17 cellular contexts compared by ENCODE assay signal in the genomic region with DNA sequence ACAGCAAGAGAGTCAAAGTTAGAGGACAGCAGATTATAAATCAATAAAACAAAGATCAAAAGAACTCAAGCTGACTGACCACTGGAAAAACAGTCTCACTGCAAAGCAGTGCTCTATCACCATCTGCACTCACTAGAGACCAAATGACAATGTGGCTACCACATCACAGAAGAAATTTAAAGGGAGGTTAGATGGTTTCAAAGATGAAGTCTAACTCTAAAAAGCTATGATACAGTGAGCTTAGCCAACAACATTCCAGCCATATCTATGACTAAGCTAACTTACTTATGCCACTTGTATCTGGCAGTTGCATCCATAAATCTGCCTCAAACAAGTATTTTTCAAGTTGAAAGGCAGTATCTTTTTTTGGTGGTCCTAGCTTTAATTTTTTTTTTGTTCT.
DNase-seq lines count a peak whose midpoint lies in the region; TF ChIP-seq lines count a peak whose summit lies in the region.
"Had no signal": no experiment of that assay in that cellular context is flagged by ENCODE, and none has a peak within 500 bp of the region (broad histone marks: within the 10 kb centered on the region; RNA-seq: fewer than 3 reads in every experiment).

No MANE protein-coding gene starts in this region.

- no peaks in the 10 kb centered on the region for H3K79me2 ChIP-seq in mesendoderm (ENCODE audit: control insufficient read depth, insufficient read depth, low read length)
- H3K79me2 ChIP-seq in PC-9 (ENCODE audit: low read depth), result no peaks in the 10 kb centered on the region

- intact Hi-C loops in activated T-helper 1 cell treated with anti-CD3 and anti-CD28 coated beads, Interleukin-12 subunit alpha, Interleukin-12 subunit beta, Interleukin-2, Interleukin-4 antibody, amounts not matched to agents 30 ng/mL and 10 ng/mL and 1 ng/mL, durations not matched to agents 14 hours and 24 hours and 36 hours (cut with micrococcal nuclease), result no loop called here
- intact Hi-C loops in PC-9 (cut with micrococcal nuclease; ENCODE audit: unreplicated experiment), result no loop called here

- H3K18ac ChIP-seq in mesendoderm (ENCODE audit: low read length), result no peak overlapping the region

- no peaks in the 10 kb centered on the region for H3K9me2 ChIP-seq in PC-9 (ENCODE audit: insufficient read depth)

- H2BK15ac ChIP-seq in mesendoderm (replicated peaks; ENCODE audit: low read depth), result no peak overlapping the region

- no peak overlapping the region for H2BK120ac ChIP-seq in mesendoderm (ENCODE audit: low read depth, low read length)

- H3K4me3 ChIP-seq in AG10803 (ENCODE audit: low read length) (no peak overlapping the region), mesodermal cell (ENCODE audit: extremely low read depth, insufficient read depth, low read length, poor library complexity, severe bottlenecking) (no peak overlapping the region), mesendoderm (ENCODE audit: low read length) (no peak overlapping the region), PC-9 (no peak overlapping the region)
- H3K4me3 ChIP-seq: lung, right atrium auricular region, tibial artery had no signal

- H3K27me3 ChIP-seq in mesendoderm (ENCODE audit: insufficient read depth, low read length, poor library complexity), result no peaks in the 10 kb centered on the region
- H3K27me3 ChIP-seq in PC-9 (ENCODE audit: insufficient read depth, low read depth), result no peaks in the 10 kb centered on the region
- H3K27me3 ChIP-seq: right atrium auricular region, tibial artery had no signal

- no peak overlapping the region for H2BK5ac ChIP-seq in mesendoderm (ENCODE audit: low read length)

- H3K4me2 ChIP-seq in mesendoderm (ENCODE audit: low read length), result no peak overlapping the region
- no peak overlapping the region for H3K4me2 ChIP-seq in PC-9

- POLR2A ChIA-PET in PC-9 (lab: Charles Lee; ENCODE audit: unreplicated experiment), result interaction anchor here (0.5 kb wide), 1 partner anchor 380 kb away, joined by 3 read pairs; no protein-coding TSS in a partner anchor

- H3K4me1 ChIP-seq in mesodermal cell (ENCODE audit: control insufficient read depth, insufficient read depth, low read length, poor library complexity, severe bottlenecking), result peaks cover 43% of the 10 kb centered on the region
- no peaks in the 10 kb centered on the region for H3K4me1 ChIP-seq in mesendoderm (ENCODE audit: control insufficient read depth, low read depth, low read length)
- peaks cover 27% of the 10 kb centered on the region for H3K4me1 ChIP-seq in PC-9 (replicated peaks; ENCODE audit: insufficient read depth)

- no peaks in the 10 kb centered on the region for H3K9me3 Mint-ChIP-seq in activated T-helper 1 cell treated with anti-CD3 and anti-CD28 coated beads, Interleukin-12 subunit alpha, Interleukin-12 subunit beta, Interleukin-2, Interleukin-4 antibody, amounts not matched to agents 30 ng/mL and 10 ng/mL and 1 ng/mL, durations not matched to agents 14 hours and 24 hours and 36 hours
- H3K9me3 Mint-ChIP-seq: activated T-cell treated with anti-CD3 and anti-CD28 coated beads, Interleukin-2, amount 50 U/mL, for 4 hours had no signal

- no TSS peak for BruUV-seq in PC-9 (replicated peaks; lab: Mats Ljungman, UMichigan)

- H3K27ac ChIP-seq in mesodermal cell (ENCODE audit: low read depth, low read length, severe bottlenecking), result peak overlapping the region; percentile 54
- no peak overlapping the region for H3K27ac ChIP-seq in mesendoderm (ENCODE audit: low read depth, low read length)
- H3K27ac ChIP-seq in PC-9, result no peak overlapping the region
- H3K27ac ChIP-seq: right atrium auricular region, tibial artery had no signal

- no peak for TF ChIP-seq CTCF in AG10803 (conservative IDR thresholded peaks at IDR 0.05; ENCODE audit: low read length)
- TF ChIP-seq CTCF in PC-9 (conservative IDR thresholded peaks at IDR 0.05), result no peak

- peaks cover 9% of the 10 kb centered on the region for H3K36me3 Mint-ChIP-seq in activated T-helper 1 cell treated with anti-CD3 and anti-CD28 coated beads, Interleukin-12 subunit alpha, Interleukin-12 subunit beta, Interleukin-2, Interleukin-4 antibody, amounts not matched to agents 30 ng/mL and 10 ng/mL and 1 ng/mL, durations not matched to agents 14 hours and 24 hours and 36 hours (ENCODE audit: low read depth)

- no peak overlapping the region for H3K9ac ChIP-seq in mesendoderm (ENCODE audit: low read length)

- no peak overlapping the region for H2AK5ac ChIP-seq in mesendoderm (ENCODE audit: low read length)

- H3K27ac Mint-ChIP-seq in activated T-helper 1 cell treated with anti-CD3 and anti-CD28 coated beads, Interleukin-12 subunit alpha, Interleukin-12 subunit beta, Interleukin-2, Interleukin-4 antibody, amounts not matched to agents 30 ng/mL and 10 ng/mL and 1 ng/mL, durations not matched to agents 14 hours and 24 hours and 36 hours, result no peak overlapping the region

- peaks cover 5% of the 10 kb centered on the region for H3K27me3 Mint-ChIP-seq in activated T-helper 1 cell treated with anti-CD3 and anti-CD28 coated beads, Interleukin-12 subunit alpha, Interleukin-12 subunit beta, Interleukin-2, Interleukin-4 antibody, amounts not matched to agents 30 ng/mL and 10 ng/mL and 1 ng/mL, durations not matched to agents 14 hours and 24 hours and 36 hours (ENCODE audit: insufficient read depth)

- no peak overlapping the region for H3K4ac ChIP-seq in mesendoderm (ENCODE audit: low read depth, low read length)

- no peaks in the 10 kb centered on the region for H4K20me1 ChIP-seq in PC-9 (ENCODE audit: insufficient read depth)

- no peaks in the 10 kb centered on the region for H3K36me3 ChIP-seq in mesodermal cell (ENCODE audit: control insufficient read depth, insufficient read depth, low read length)
- no peaks in the 10 kb centered on the region for H3K36me3 ChIP-seq in mesendoderm (ENCODE audit: control insufficient read depth, insufficient read depth, low read length)
- no peaks in the 10 kb centered on the region for H3K36me3 ChIP-seq in PC-9 (ENCODE audit: low read depth)
- H3K36me3 ChIP-seq: right atrium auricular region, tibial artery had no signal

- no peak overlapping the region for H3K4me3 Mint-ChIP-seq in activated T-helper 1 cell treated with anti-CD3 and anti-CD28 coated beads, Interleukin-12 subunit alpha, Interleukin-12 subunit beta, Interleukin-2, Interleukin-4 antibody, amounts not matched to agents 30 ng/mL and 10 ng/mL and 1 ng/mL, durations not matched to agents 14 hours and 24 hours and 36 hours
- H3K4me3 Mint-ChIP-seq: activated T-cell treated with anti-CD3 and anti-CD28 coated beads, Interleukin-2, amount 50 U/mL, for 4 hours had no signal

- no peak overlapping the region for H2AFZ ChIP-seq in PC-9

- H4K8ac ChIP-seq in mesendoderm (ENCODE audit: low read depth, low read length), result no peak overlapping the region

- peak; percentile 76 for DNase-seq in AG10803 (ENCODE audit: low read depth)
- peak; percentile 84 for DNase-seq in M059J (ENCODE audit: low read depth)
- peak; percentile 59 for DNase-seq in dedifferentiated amniotic fluid mesenchymal stem cell (ENCODE audit: extremely low spot score)
- no peak for DNase-seq in activated T-helper 1 cell treated with anti-CD3 and anti-CD28 coated beads, Interleukin-12 subunit alpha, Interleukin-12 subunit beta, Interleukin-2, Interleukin-4 antibody, amounts not matched to agents 30 ng/mL and 10 ng/mL and 1 ng/mL, durations not matched to agents 14 hours and 24 hours and 36 hours (ENCODE audit: low spot score)
- no peak for DNase-seq in mesendoderm
- no peak for DNase-seq in NCI-H2107 treated with DMSO at 0.1 percent for 48 hours (lab: John Stamatoyannopoulos, UW; ENCODE audit: unreplicated experiment)
- DNase-seq in PC-9, result no peak
- DNase-seq: activated CD4-positive, alpha-beta T cell treated with anti-CD3 and anti-CD28 coated beads, Interleukin-2, amount 50 U/mL, for 4 hours; activated T-cell treated with anti-CD3 and anti-CD28 coated beads, Interleukin-2, amount 50 U/mL, for 4 hours; dermis blood vessel endothelial cell; H7; NCI-H2227 treated with DMSO at 0.1 percent for 48 hours; NK-92 treated with Interleukin-12 subunit alpha and Interleukin-12 subunit beta, amount 100 ng/mL, for 24 hours; tibial artery had no signal

- H4K5ac ChIP-seq in mesendoderm (ENCODE audit: low read length), result no peak overlapping the region

- H3K56ac ChIP-seq in mesendoderm (ENCODE audit: low read length), result no peak overlapping the region

- H3K79me1 ChIP-seq in mesendoderm (ENCODE audit: low read length), result no peaks in the 10 kb centered on the region

- H3F3A ChIP-seq in PC-9 (ENCODE audit: insufficient read depth, low read depth), result peaks cover 11% of the 10 kb centered on the region; the same call in 1 of the 2 replicates

- CTCF ChIA-PET in PC-9 (lab: Charles Lee), result no interaction called here

- no peaks in the 10 kb centered on the region for H3K9me3 ChIP-seq in mesodermal cell (ENCODE audit: control insufficient read depth, low read length)
- no peaks in the 10 kb centered on the region for H3K9me3 ChIP-seq in PC-9 (ENCODE audit: insufficient read depth, low read depth)
- H3K9me3 ChIP-seq: right atrium auricular region, tibial artery had no signal

- H3K23ac ChIP-seq in mesendoderm (ENCODE audit: low read length), result no peak overlapping the region

- H3K4me1 Mint-ChIP-seq in activated T-helper 1 cell treated with anti-CD3 and anti-CD28 coated beads, Interleukin-12 subunit alpha, Interleukin-12 subunit beta, Interleukin-2, Interleukin-4 antibody, amounts not matched to agents 30 ng/mL and 10 ng/mL and 1 ng/mL, durations not matched to agents 14 hours and 24 hours and 36 hours (ENCODE audit: low read depth), result no peaks in the 10 kb centered on the region

Comparison
In these comparisons a context has a peak if more than half of its experiments do, and no peak if none do; other contexts are left out.
1. DNase-seq: peak in AG10803 (single experiment), M059J (single experiment) and dedifferentiated amniotic fluid mesenchymal stem cell (single experiment); none in activated T-helper 1 cell treated with anti-CD3 and anti-CD28 coated beads, Interleukin-12 subunit alpha, Interleukin-12 subunit beta, Interleukin-2, Interleukin-4 antibody, amounts not matched to agents 30 ng/mL and 10 ng/mL and 1 ng/mL, durations not matched to agents 14 hours and 24 hours and 36 hours (single experiment), mesendoderm (single experiment), NCI-H2107 treated with DMSO at 0.1 percent for 48 hours (single experiment) and PC-9 (0 of 2).